Comparison of ENCODE assay signal across 12 cellular contexts in genomic region chr5:173233347-173234128, GRCh38. TPM values are rescaled to one million over a fixed set of nuclear protein-coding genes. Genes with fewer than 3 reads are reported as not detected.
DNase-seq lines count a peak whose midpoint lies in the region; ATAC-seq and TF ChIP-seq lines count a peak whose summit lies in the region.
"Had no signal": no experiment of that assay in that cellular context is flagged by ENCODE, and none has a peak within 500 bp of the region (broad histone marks: within the 10 kb centered on the region; RNA-seq: fewer than 3 reads in every experiment).

No MANE protein-coding gene starts in this region.

- H3K27me3 ChIP-seq in BLaER1 (peaks cover 100% of the 10 kb centered on the region), GM23338 (ENCODE audit: insufficient read depth) (peaks cover 100% of the 10 kb centered on the region), neuron (ENCODE audit: insufficient read depth, low read length) (peaks cover 79% of the 10 kb centered on the region)

- H3K9ac ChIP-seq in BLaER1: no peak overlapping the region

- H3K4me2 ChIP-seq in BLaER1 (no peak overlapping the region), GM23338 (peak overlapping the region; percentile 85; the same call in 1 of the 2 replicates)

- peaks cover 67% of the 10 kb centered on the region for H3K4me1 Mint-ChIP-seq in GM23338

- peaks cover 12% of the 10 kb centered on the region; the same call in 2 of the 3 replicates for H3K9me3 Mint-ChIP-seq in GM23338

- H3K9me3 ChIP-seq in BLaER1 (peaks cover 30% of the 10 kb centered on the region), neuron (ENCODE audit: low read length) (peaks cover 5% of the 10 kb centered on the region)
- H3K9me3 ChIP-seq: HAP-1 had no signal

- peak overlapping the region; percentile 54; the same call in 1 of the 3 replicates for H3K4me3 Mint-ChIP-seq in GM23338

- TF ChIP-seq CTCF in GM23338 (conservative IDR thresholded peaks at IDR 0.05; ENCODE audit: low read depth in 2 of 2): no peak

- H2AFZ ChIP-seq in GM23338 (peak overlapping the region; percentile 90; the same call in 1 of the 2 replicates), neuron (ENCODE audit: low read depth, low read length) (peak overlapping the region; percentile 52)

- H3K4me1 ChIP-seq in BLaER1 (0 out of 2 replicates have a peak, but pooled peaks cover 2% of the 10 kb centered on the region), GM23338 (ENCODE audit: insufficient read depth) (peaks cover 68% of the 10 kb centered on the region), neuron (ENCODE audit: insufficient read depth, low read length) (peaks cover 4% of the 10 kb centered on the region)
- H3K4me1 ChIP-seq: HAP-1 had no signal

- no peak overlapping the region for H3K27ac Mint-ChIP-seq in GM23338

- H3K36me3 ChIP-seq in BLaER1: no peaks in the 10 kb centered on the region
- H3K36me3 ChIP-seq in GM23338 (ENCODE audit: insufficient read depth): no peaks in the 10 kb centered on the region
- peaks cover 7% of the 10 kb centered on the region for H3K36me3 ChIP-seq in neuron (ENCODE audit: insufficient read depth, low read length)
- H3K36me3 ChIP-seq: HAP-1 had no signal

- peaks cover 7% of the 10 kb centered on the region; the same call in 2 of the 3 replicates for H3K36me3 Mint-ChIP-seq in GM23338 (ENCODE audit: low read depth)

- DNase-seq in GM23338 (ENCODE audit: low spot score) (peak; percentile 48), ecto neural progenitor cell (ENCODE audit: low spot score) (peak; percentile 54), NCI-H1417 treated with DMSO at 0.1 percent for 48 hours (lab: John Stamatoyannopoulos, UW) (no peak), A172 (ENCODE audit: low spot score) (no peak)
- DNase-seq: NCI-H2081 had no signal

- H3K4me3 ChIP-seq in BLaER1 (0 out of 2 replicates have a peak overlapping the region, but pooled peaks have one; percentile 5), GM23338 (peak overlapping the region; percentile 54), neuron (ENCODE audit: low read length) (peak overlapping the region; percentile 61)
- H3K4me3 ChIP-seq: GM12878, HAP-1 had no signal

- H4K20me1 ChIP-seq in BLaER1 (peaks cover 97% of the 10 kb centered on the region), GM23338 (replicated peaks; ENCODE audit: insufficient read depth) (peaks cover 25% of the 10 kb centered on the region)

- H3K27me3 Mint-ChIP-seq in GM23338 (ENCODE audit: insufficient read depth, low read depth, poor library complexity): peaks cover 100% of the 10 kb centered on the region

- no peaks in the 10 kb centered on the region for H3K79me2 ChIP-seq in GM23338 (replicated peaks; ENCODE audit: insufficient read depth)

- no peak for ATAC-seq in GM23338
- ATAC-seq in HG03280 (IDR thresholded peaks at IDR 0.05; ENCODE audit: unreplicated experiment): no peak
- ATAC-seq: GM12878 had no signal

- H3K27ac ChIP-seq in BLaER1 (no peak overlapping the region), GM23338 (ENCODE audit: low read depth) (no peak overlapping the region)
- H3K27ac ChIP-seq: epithelial cell of prostate had no signal

- H3F3A ChIP-seq in GM23338 (replicated peaks; ENCODE audit: low read depth): peaks cover 21% of the 10 kb centered on the region; the same call in 1 of the 2 replicates

- H3K9me2 ChIP-seq in GM23338 (ENCODE audit: insufficient read depth): no peaks in the 10 kb centered on the region

TF ChIP-seq in GM23338, 12 proteins besides CTCF, POLR2A, EP300 and RAD21:
- TF ChIP-seq, protein P1, sequence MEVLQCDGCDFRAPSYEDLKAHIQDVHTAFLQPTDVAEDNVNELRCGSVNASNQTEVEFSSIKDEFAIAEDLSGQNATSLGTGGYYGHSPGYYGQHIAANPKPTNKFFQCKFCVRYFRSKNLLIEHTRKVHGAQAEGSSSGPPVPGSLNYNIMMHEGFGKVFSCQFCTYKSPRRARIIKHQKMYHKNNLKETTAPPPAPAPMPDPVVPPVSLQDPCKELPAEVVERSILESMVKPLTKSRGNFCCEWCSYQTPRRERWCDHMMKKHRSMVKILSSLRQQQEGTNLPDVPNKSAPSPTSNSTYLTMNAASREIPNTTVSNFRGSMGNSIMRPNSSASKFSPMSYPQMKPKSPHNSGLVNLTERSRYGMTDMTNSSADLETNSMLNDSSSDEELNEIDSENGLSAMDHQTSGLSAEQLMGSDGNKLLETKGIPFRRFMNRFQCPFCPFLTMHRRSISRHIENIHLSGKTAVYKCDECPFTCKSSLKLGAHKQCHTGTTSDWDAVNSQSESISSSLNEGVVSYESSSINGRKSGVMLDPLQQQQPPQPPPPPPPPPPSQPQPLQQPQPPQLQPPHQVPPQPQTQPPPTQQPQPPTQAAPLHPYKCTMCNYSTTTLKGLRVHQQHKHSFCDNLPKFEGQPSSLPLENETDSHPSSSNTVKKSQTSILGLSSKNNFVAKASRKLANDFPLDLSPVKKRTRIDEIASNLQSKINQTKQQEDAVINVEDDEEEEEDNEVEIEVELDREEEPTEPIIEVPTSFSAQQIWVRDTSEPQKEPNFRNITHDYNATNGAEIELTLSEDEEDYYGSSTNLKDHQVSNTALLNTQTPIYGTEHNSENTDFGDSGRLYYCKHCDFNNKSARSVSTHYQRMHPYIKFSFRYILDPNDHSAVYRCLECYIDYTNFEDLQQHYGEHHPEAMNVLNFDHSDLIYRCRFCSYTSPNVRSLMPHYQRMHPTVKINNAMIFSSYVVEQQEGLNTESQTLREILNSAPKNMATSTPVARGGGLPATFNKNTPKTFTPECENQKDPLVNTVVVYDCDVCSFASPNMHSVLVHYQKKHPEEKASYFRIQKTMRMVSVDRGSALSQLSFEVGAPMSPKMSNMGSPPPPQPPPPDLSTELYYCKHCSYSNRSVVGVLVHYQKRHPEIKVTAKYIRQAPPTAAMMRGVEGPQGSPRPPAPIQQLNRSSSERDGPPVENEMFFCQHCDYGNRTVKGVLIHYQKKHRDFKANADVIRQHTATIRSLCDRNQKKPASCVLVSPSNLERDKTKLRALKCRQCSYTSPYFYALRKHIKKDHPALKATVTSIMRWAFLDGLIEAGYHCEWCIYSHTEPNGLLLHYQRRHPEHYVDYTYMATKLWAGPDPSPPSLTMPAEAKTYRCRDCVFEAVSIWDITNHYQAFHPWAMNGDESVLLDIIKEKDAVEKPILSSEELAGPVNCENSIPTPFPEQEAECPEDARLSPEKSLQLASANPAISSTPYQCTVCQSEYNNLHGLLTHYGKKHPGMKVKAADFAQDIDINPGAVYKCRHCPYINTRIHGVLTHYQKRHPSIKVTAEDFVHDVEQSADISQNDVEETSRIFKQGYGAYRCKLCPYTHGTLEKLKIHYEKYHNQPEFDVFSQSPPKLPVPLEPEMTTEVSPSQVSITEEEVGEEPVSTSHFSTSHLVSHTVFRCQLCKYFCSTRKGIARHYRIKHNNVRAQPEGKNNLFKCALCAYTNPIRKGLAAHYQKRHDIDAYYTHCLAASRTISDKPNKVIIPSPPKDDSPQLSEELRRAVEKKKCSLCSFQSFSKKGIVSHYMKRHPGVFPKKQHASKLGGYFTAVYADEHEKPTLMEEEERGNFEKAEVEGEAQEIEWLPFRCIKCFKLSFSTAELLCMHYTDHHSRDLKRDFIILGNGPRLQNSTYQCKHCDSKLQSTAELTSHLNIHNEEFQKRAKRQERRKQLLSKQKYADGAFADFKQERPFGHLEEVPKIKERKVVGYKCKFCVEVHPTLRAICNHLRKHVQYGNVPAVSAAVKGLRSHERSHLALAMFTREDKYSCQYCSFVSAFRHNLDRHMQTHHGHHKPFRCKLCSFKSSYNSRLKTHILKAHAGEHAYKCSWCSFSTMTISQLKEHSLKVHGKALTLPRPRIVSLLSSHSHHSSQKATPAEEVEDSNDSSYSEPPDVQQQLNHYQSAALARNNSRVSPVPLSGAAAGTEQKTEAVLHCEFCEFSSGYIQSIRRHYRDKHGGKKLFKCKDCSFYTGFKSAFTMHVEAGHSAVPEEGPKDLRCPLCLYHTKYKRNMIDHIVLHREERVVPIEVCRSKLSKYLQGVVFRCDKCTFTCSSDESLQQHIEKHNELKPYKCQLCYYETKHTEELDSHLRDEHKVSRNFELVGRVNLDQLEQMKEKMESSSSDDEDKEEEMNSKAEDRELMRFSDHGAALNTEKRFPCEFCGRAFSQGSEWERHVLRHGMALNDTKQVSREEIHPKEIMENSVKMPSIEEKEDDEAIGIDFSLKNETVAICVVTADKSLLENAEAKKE (CRISPR knock-in tag; IDR thresholded peaks at IDR 0.05): no peak
- TF ChIP-seq EZH2phosphoT487 (IDR thresholded peaks at IDR 0.05; ENCODE audit: unreplicated experiment): peak; percentile 94
- peak; percentile 93 for TF ChIP-seq EZH2 (IDR thresholded peaks at IDR 0.05; ENCODE audit: low read depth, unreplicated experiment)
- TF ChIP-seq, protein P2, sequence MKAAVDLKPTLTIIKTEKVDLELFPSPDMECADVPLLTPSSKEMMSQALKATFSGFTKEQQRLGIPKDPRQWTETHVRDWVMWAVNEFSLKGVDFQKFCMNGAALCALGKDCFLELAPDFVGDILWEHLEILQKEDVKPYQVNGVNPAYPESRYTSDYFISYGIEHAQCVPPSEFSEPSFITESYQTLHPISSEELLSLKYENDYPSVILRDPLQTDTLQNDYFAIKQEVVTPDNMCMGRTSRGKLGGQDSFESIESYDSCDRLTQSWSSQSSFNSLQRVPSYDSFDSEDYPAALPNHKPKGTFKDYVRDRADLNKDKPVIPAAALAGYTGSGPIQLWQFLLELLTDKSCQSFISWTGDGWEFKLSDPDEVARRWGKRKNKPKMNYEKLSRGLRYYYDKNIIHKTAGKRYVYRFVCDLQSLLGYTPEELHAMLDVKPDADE (IDR thresholded peaks at IDR 0.05): no peak
TF ChIP-seq in GM23338: peak in this region for 2.

RNA-seq across cellular contexts. Expression of gene NKX2-5, which starts 1.5 kb away (rescaled TPM):
- total RNA-seq in GM23338 (2014; rRNA removed; shearing (Covaris generic)): 0.21 TPM in 1 of 2 replicates, not detected in the other
- 0.78 TPM in 1 of 2 replicates, not detected in the other for polyA plus RNA-seq in GM23338 (2016; fragmentation: Nextera tagmentation; extraction: Ambion mirVana)
- 24.8 and 26.7 TPM in 2 replicates for total RNA-seq in A172 (2014; rRNA removed; shearing (Covaris generic))
- total RNA-seq: GM12878; T-helper 1 cell treated with Interleukin-12 subunit alpha and Interleukin-12 subunit beta and Interleukin-4 antibody, amounts not matched to agents 30 ng/mL and 1 ng/mL, for 36 hours had no signal

Comparison
In these comparisons a context has a peak if more than half of its experiments do, and no peak if none do; other contexts are left out.
1. H3K4me3 ChIP-seq: peak in every context shown above with its lines; median percentile 61 in neuron; 54 in GM23338; 5 in BLaER1.
2. DNase-seq: peak in GM23338 (single experiment) and ecto neural progenitor cell (single experiment); none in NCI-H1417 treated with DMSO at 0.1 percent for 48 hours (single experiment) and A172 (single experiment).
3. RNA of gene NKX2-5, which starts 1.5 kb away (total RNA-seq): 24.8 to 26.7 TPM in A172; 0.21 TPM in GM23338; every median in the first group is over 10 times any median in the second.